Comparison of ENCODE assay signal across 20 cellular contexts in genomic region chr17:81996757-81997441, GRCh38. TPM values are rescaled to one million over a fixed set of nuclear protein-coding genes. Genes with fewer than 3 reads are reported as not detected.
DNase-seq lines count a peak whose midpoint lies in the region; ATAC-seq, FAIRE-seq and TF ChIP-seq lines count a peak whose summit lies in the region.
"Had no signal": no experiment of that assay in that cellular context is flagged by ENCODE, and none has a peak within 500 bp of the region (broad histone marks: within the 10 kb centered on the region; RNA-seq: fewer than 3 reads in every experiment).

No MANE protein-coding gene starts in this region.

- H3K9me3 ChIP-seq in right cardiac atrium (ENCODE audit: control insufficient read depth, low read length) (no peaks in the 10 kb centered on the region), kidney (ENCODE audit: control insufficient read depth in 1 of 2, low read length in 2 of 2) (no peaks in the 10 kb centered on the region)
- H3K9me3 ChIP-seq: HAP-1, MG63 had no signal

- no peak for FAIRE-seq in kidney (lab: Jason Lieb, UNC)

- H3K4me3 ChIP-seq in right cardiac atrium (ENCODE audit: low read length) (no peak overlapping the region), kidney (ENCODE audit: low read length in 2 of 2) (no peak overlapping the region)
- H3K4me3 ChIP-seq: HAP-1, MG63 had no signal

- no peak for TF ChIP-seq CTCF in kidney (IDR thresholded peaks at IDR 0.05; ENCODE audit: borderline replicate concordance, extremely low read depth, insufficient read depth)

- no peaks in the 10 kb centered on the region for H3K27me3 ChIP-seq in right cardiac atrium (ENCODE audit: control insufficient read depth, insufficient read depth)
- H3K27me3 ChIP-seq: MG63 had no signal

- no peak overlapping the region for H3K9ac ChIP-seq in kidney (ENCODE audit: low read length in 2 of 2)

- no peak overlapping the region for H3K27ac ChIP-seq in right cardiac atrium (ENCODE audit: low read length)
- no peak overlapping the region for H3K27ac ChIP-seq in kidney (ENCODE audit: low read depth in 2 of 2, low read length in 2 of 2)
- H3K27ac ChIP-seq: 22Rv1, HL-60 had no signal

- ATAC-seq in right cardiac atrium (no peak), left ventricle myocardium superior (no peak), HG02840 (IDR thresholded peaks at IDR 0.05; ENCODE audit: low FRiP score, unreplicated experiment) (no peak)

- H3K4me1 ChIP-seq in right cardiac atrium (ENCODE audit: control insufficient read depth, insufficient read depth, low read length) (no peaks in the 10 kb centered on the region), kidney (ENCODE audit: control insufficient read depth in 1 of 2, insufficient read depth in 1 of 2, low read depth in 1 of 2, low read length in 2 of 2) (peaks cover 8 to 14% of the 10 kb centered on the region in 2 donors)
- H3K4me1 ChIP-seq: HAP-1 had no signal

- intact Hi-C loops in right cardiac atrium (cut with DNase I), result no loop called here
- intact Hi-C loops in left ventricle myocardium superior (cut with micrococcal nuclease), result no loop called here
- intact Hi-C loops in kidney (cut with DNase I), result no loop called here

- no peaks in the 10 kb centered on the region for H3K36me3 ChIP-seq in kidney (ENCODE audit: control insufficient read depth in 1 of 2, insufficient read depth in 2 of 2, low read length in 2 of 2)
- H3K36me3 ChIP-seq: HAP-1 had no signal

- WGBS in right cardiac atrium, result 96% methylated on average over 30 of the region's 30 CpGs

- DNase-seq in right cardiac atrium (peak; percentile 9 to 54 (median 39)), left ventricle myocardium superior (no peak), kidney (peak; percentile 56)
- DNase-seq: DMS 273 treated with DMSO at 0.1 percent for 48 hours, DND-41, Kasumi-1, MG63, NCI-H1048, NCI-H1436 treated with DMSO at 0.1 percent for 48 hours, NCI-H2029, NCI-H345, NCI-H524 treated with DMSO at 0.1 percent for 48 hours, RPMI8226 had no signal

RNA-seq across cellular contexts. Expression of gene ASPSCR1, which starts 19.5 kb away (rescaled TPM):
- total RNA-seq in right cardiac atrium (10 to 100 TPM; 16.6 to 28.9 (median 21.6) TPM), left ventricle myocardium superior (25.4 TPM), kidney (35.2 TPM)
- polyA plus RNA-seq in right cardiac atrium (20.1 TPM), kidney (ENCODE audit: insufficient read depth, low read depth, low replicate concordance) (57.5 TPM)

RNA-seq across cellular contexts. Expression of gene CENPX, which starts 25.8 kb away (rescaled TPM):
- total RNA-seq in right cardiac atrium (10 to 100 TPM; 20.1 to 28.6 (median 26.0) TPM), left ventricle myocardium superior (27.0 TPM), kidney (36.9 TPM)
- polyA plus RNA-seq in right cardiac atrium (31.2 TPM), kidney (ENCODE audit: insufficient read depth, low read depth, low replicate concordance) (93.2 TPM)

RNA-seq across cellular contexts. Expression of gene LRRC45, which starts 26.2 kb away (rescaled TPM):
- 1 to 10 TPM; 3.2 to 6.7 (median 6.0) TPM for total RNA-seq in right cardiac atrium
- 4.9 TPM for polyA plus RNA-seq in right cardiac atrium
- total RNA-seq in left ventricle myocardium superior, result 6.3 TPM
- total RNA-seq in kidney, result 9.9 TPM
- 9.9 TPM for polyA plus RNA-seq in kidney (ENCODE audit: insufficient read depth, low read depth, low replicate concordance)

RNA-seq across cellular contexts. Expression of gene RAC3, which starts 34.6 kb away (rescaled TPM):
- total RNA-seq in right cardiac atrium (1 to 10 TPM; 1.0 to 2.0 (median 1.5) TPM), left ventricle myocardium superior (1.8 TPM), kidney (2.6 TPM)
- polyA plus RNA-seq in right cardiac atrium (2.4 TPM), kidney (ENCODE audit: insufficient read depth, low read depth, low replicate concordance) (13.1 TPM)
- polyA plus RNA-seq: CD14-positive monocyte, IgD-negative memory B cell had no signal

RNA-seq across cellular contexts. Expression of gene NOTUM, which starts 35.9 kb away (rescaled TPM):
- not detected for total RNA-seq in right cardiac atrium
- polyA plus RNA-seq in right cardiac atrium, result 0.05 TPM
- total RNA-seq in left ventricle myocardium superior, result 0.52 TPM
- total RNA-seq in kidney, result not detected
- not detected for polyA plus RNA-seq in kidney (ENCODE audit: insufficient read depth, low read depth, low replicate concordance)
- total RNA-seq: HT1080 had no signal
- polyA plus RNA-seq: CD14-positive monocyte, IgD-negative memory B cell had no signal
